ENCODE assay signal across 8 cellular contexts in the genomic region with DNA sequence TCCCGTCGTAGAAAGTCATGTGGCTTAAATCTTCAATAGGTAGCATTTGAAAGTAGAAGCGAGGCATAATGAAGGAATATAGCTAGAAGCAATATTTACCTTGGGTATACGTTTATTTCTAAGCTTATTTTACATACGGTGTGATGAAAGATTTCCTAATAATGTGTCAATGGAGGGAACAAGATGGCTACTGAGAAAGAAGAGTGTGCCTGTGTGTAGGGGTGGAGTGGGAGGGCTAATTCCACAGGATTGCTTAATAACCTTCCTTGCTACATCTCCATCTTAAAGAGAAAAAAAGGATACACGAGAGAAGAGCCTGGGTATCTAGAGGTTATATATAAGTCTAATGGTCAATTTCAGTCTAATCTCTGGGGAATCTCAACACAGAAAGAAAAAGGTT. TPM values are rescaled to one million over a fixed set of nuclear protein-coding genes. Genes with fewer than 3 reads are reported as not detected.
A peak's percentile ranks its signal among the peaks of the same experiment; 100 is the strongest.
DNase-seq lines count a peak whose midpoint lies in the region; ATAC-seq lines count a peak whose summit lies in the region.

No MANE protein-coding gene starts in this region.

- peak overlapping the region; percentile 57 for H3K4me3 Mint-ChIP-seq in stimulated activated naive CD8-positive, alpha-beta T cell treated with anti-CD3 and anti-CD28 coated beads, Interleukin-15, Interleukin-2, amounts not matched to agents 100 ng/mL and 50 ng/mL, for 24 hours
- H3K4me3 Mint-ChIP-seq in activated naive CD8-positive, alpha-beta T cell, result peak overlapping the region; percentile 93

- H3K36me3 Mint-ChIP-seq in stimulated activated naive CD8-positive, alpha-beta T cell treated with anti-CD3 and anti-CD28 coated beads, Interleukin-15, Interleukin-2, amounts not matched to agents 100 ng/mL and 50 ng/mL, for 24 hours (ENCODE audit: low read depth), result no peaks in the 10 kb centered on the region
- no peaks in the 10 kb centered on the region for H3K36me3 Mint-ChIP-seq in activated naive CD8-positive, alpha-beta T cell

- DNase-seq in stimulated activated naive CD8-positive, alpha-beta T cell treated with anti-CD3 and anti-CD28 coated beads, Interleukin-15, Interleukin-2, amounts not matched to agents 100 U/mL and 50 U/mL, for 24 hours, result no peak
- DNase-seq in left kidney (ENCODE audit: low read depth, low spot score) (peak; percentile 17), cerebellum (ENCODE audit: low spot score) (no peak)
- DNase-seq in stimulated activated CD4-positive, alpha-beta T cell treated with anti-CD3 and anti-CD28 coated beads, Interleukin-4, amount 100 ng/mL, for 4 hours, result no peak
- no peak for DNase-seq in activated CD4-positive, alpha-beta T cell treated with anti-CD3 and anti-CD28 coated beads, Interleukin-2, amount 50 U/mL, for 48 hours

- no peaks in the 10 kb centered on the region for H3K9me3 Mint-ChIP-seq in stimulated activated naive CD8-positive, alpha-beta T cell treated with anti-CD3 and anti-CD28 coated beads, Interleukin-15, Interleukin-2, amounts not matched to agents 100 ng/mL and 50 ng/mL, for 24 hours
- H3K9me3 Mint-ChIP-seq in activated naive CD8-positive, alpha-beta T cell (ENCODE audit: low read depth), result no peaks in the 10 kb centered on the region

- no peaks in the 10 kb centered on the region for H3K27me3 Mint-ChIP-seq in stimulated activated naive CD8-positive, alpha-beta T cell treated with anti-CD3 and anti-CD28 coated beads, Interleukin-15, Interleukin-2, amounts not matched to agents 100 ng/mL and 50 ng/mL, for 24 hours
- H3K27me3 Mint-ChIP-seq in activated naive CD8-positive, alpha-beta T cell, result no peaks in the 10 kb centered on the region

- H3K4me1 Mint-ChIP-seq in stimulated activated naive CD8-positive, alpha-beta T cell treated with anti-CD3 and anti-CD28 coated beads, Interleukin-15, Interleukin-2, amounts not matched to agents 100 ng/mL and 50 ng/mL, for 24 hours (ENCODE audit: low read depth), result peaks cover 41% of the 10 kb centered on the region
- H3K4me1 Mint-ChIP-seq in activated naive CD8-positive, alpha-beta T cell (ENCODE audit: low read depth), result peaks cover 40% of the 10 kb centered on the region

- no peak overlapping the region for H3K27ac Mint-ChIP-seq in stimulated activated naive CD8-positive, alpha-beta T cell treated with anti-CD3 and anti-CD28 coated beads, Interleukin-15, Interleukin-2, amounts not matched to agents 100 ng/mL and 50 ng/mL, for 24 hours
- peak overlapping the region; percentile 92 for H3K27ac Mint-ChIP-seq in activated naive CD8-positive, alpha-beta T cell

- no peak for ATAC-seq in stimulated activated naive CD8-positive, alpha-beta T cell treated with anti-CD3 and anti-CD28 coated beads, Interleukin-15, Interleukin-2, amounts not matched to agents 100 U/mL and 50 U/mL, for 24 hours
- ATAC-seq in GM18907 (IDR thresholded peaks at IDR 0.05; ENCODE audit: unreplicated experiment), result no peak

RNA-seq across cellular contexts. Expression of a gene that starts 2.0 kb away (rescaled TPM):
- 40.1 TPM for total RNA-seq in cerebellum

RNA-seq across cellular contexts. Expression of a gene that starts 46.6 kb away (rescaled TPM):
- 4.9 TPM for total RNA-seq in cerebellum
